Comparison of ENCODE assay signal across 8 cellular contexts in the genomic region with DNA sequence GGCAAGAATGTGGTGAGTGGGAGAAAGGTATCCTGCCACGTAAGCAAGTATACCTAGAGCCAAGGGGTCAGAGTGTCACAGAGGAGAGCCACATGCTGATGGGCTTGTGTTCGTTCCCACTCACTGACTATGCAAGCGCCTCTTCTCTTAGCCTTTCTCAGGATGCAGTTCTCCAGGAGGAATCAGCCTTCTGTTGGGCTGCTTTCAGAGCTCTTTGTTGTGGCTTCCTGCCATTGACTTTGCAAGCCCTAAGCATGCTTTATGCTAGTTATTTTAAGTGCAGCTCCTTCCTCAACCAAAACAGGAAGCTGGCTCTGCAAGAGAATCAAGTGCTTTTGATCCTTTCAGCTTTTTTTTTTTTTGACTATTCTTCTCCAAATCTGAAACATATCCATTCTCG.
DNase-seq lines count a peak whose midpoint lies in the region; ATAC-seq and TF ChIP-seq lines count a peak whose summit lies in the region.

No MANE protein-coding gene starts in this region.

- H3K9me3 ChIP-seq in effector memory CD4-positive, alpha-beta T cell (ENCODE audit: control insufficient read depth, low read length): no peaks in the 10 kb centered on the region
- no peaks in the 10 kb centered on the region for H3K9me3 ChIP-seq in psoas muscle
- H3K9me3 ChIP-seq in uterus: no peaks in the 10 kb centered on the region

- H3K4me3 ChIP-seq in H7 (ENCODE audit: insufficient read depth, low read depth, low read length): no peak overlapping the region
- no peak overlapping the region for H3K4me3 ChIP-seq in effector memory CD4-positive, alpha-beta T cell (ENCODE audit: insufficient read depth, low read depth, low read length, poor library complexity, severe bottlenecking)
- no peak overlapping the region for H3K4me3 ChIP-seq in psoas muscle
- no peak overlapping the region for H3K4me3 ChIP-seq in uterus

- no peak overlapping the region for H3K27ac ChIP-seq in effector memory CD4-positive, alpha-beta T cell (ENCODE audit: insufficient read depth, low read length, poor library complexity, severe bottlenecking)
- peak overlapping the region; percentile 19 for H3K27ac ChIP-seq in psoas muscle
- no peak overlapping the region for H3K27ac ChIP-seq in uterus

- H3K4me1 ChIP-seq in effector memory CD4-positive, alpha-beta T cell (ENCODE audit: control insufficient read depth, insufficient read depth, low read length, poor library complexity, severe bottlenecking): peaks cover 22% of the 10 kb centered on the region
- H3K4me1 ChIP-seq in psoas muscle: peaks cover 16% of the 10 kb centered on the region
- H3K4me1 ChIP-seq in uterus: no peaks in the 10 kb centered on the region

- WGBS in psoas muscle, 3 donors: 44 to 55% (median 47%) methylated on average over 4 of the region's 4 CpGs

- intact Hi-C loops in psoas muscle (cut with DNase I) (no loop called here), left colon (cut with DNase I, micrococcal nuclease) (no loop called here), uterus (cut with DNase I; ENCODE audit: low total_unique reads) (no loop called here)

- ATAC-seq in psoas muscle (peak in 3 of 4 donors; percentile 35 to 48 (median 41)), left colon (no peak)

- no peak for TF ChIP-seq POLR2A in uterus (IDR thresholded peaks at IDR 0.05)

- no peaks in the 10 kb centered on the region for H3K27me3 ChIP-seq in H7 (ENCODE audit: control insufficient read depth, insufficient read depth, low read length)
- H3K27me3 ChIP-seq in effector memory CD4-positive, alpha-beta T cell (replicated peaks; ENCODE audit: control insufficient read depth, insufficient read depth, low read length, poor library complexity, severe bottlenecking): no peaks in the 10 kb centered on the region
- H3K27me3 ChIP-seq in psoas muscle (ENCODE audit: insufficient read depth in 3 of 3, low read length in 2 of 3): no peaks in the 10 kb centered on the region
- H3K27me3 ChIP-seq in uterus: no peaks in the 10 kb centered on the region

- DNase-seq in H7: peak; percentile 12
- DNase-seq in SKM-1 treated with dmso at 0.1 percent for 144 hours (lab: John Stamatoyannopoulos, UW; ENCODE audit: unreplicated experiment): peak; percentile 50
- DNase-seq in effector memory CD4-positive, alpha-beta T cell: peak in 2 of 3 donors; percentile 2 to 13
- DNase-seq in psoas muscle: no peak
- no peak for DNase-seq in NCI-H2029 treated with DMSO at 0.1 percent for 48 hours (lab: John Stamatoyannopoulos, UW)
- DNase-seq in left colon: no peak
- no peak for DNase-seq in uterus
- DNase-seq in NCI-H1092 (lab: John Stamatoyannopoulos, UW): no peak

- TF ChIP-seq CTCF in psoas muscle (IDR thresholded peaks at IDR 0.05): no peak
- TF ChIP-seq CTCF in uterus (IDR thresholded peaks at IDR 0.05): no peak

- H3K36me3 ChIP-seq in H7 (replicated peaks; ENCODE audit: control insufficient read depth, insufficient read depth, low read length): no peaks in the 10 kb centered on the region
- no peaks in the 10 kb centered on the region for H3K36me3 ChIP-seq in effector memory CD4-positive, alpha-beta T cell (ENCODE audit: control insufficient read depth, insufficient read depth, low read length)
- H3K36me3 ChIP-seq in psoas muscle (ENCODE audit: insufficient read depth in 1 of 2, low read depth in 1 of 2): peaks cover 2 to 9% of the 10 kb centered on the region in 2 donors
- H3K36me3 ChIP-seq in uterus: no peaks in the 10 kb centered on the region

Comparison
In these comparisons a context has a peak if more than half of its experiments do, and no peak if none do; other contexts are left out.
1. DNase-seq: peak in H7 (single experiment), SKM-1 treated with dmso at 0.1 percent for 144 hours (single experiment) and effector memory CD4-positive, alpha-beta T cell (2 of 3); none in psoas muscle (0 of 2), NCI-H2029 treated with DMSO at 0.1 percent for 48 hours (single experiment), left colon (0 of 2), uterus (0 of 2) and NCI-H1092 (single experiment).